2 cellular contexts compared by ENCODE assay signal in the genomic region with DNA sequence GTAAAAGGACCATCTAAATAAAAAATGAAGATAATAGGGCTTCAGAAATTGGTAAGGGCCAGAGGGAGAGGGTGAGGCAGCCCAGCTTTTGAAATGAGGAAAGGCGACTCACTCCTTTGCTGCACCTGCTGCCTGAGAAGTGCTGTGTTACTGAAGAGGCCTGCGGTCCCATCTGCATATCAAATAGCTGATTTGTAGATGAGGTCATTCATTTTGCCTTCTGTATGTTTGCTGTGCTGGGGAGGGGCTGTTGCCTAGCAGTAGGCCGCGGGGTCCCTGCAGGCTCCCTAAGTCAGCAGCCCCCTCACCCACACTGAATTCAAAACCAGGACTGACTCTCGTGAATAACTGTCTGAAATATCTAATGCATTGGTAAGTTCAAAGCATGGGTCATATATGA.
TF ChIP-seq lines count a peak whose summit lies in the region.

No MANE protein-coding gene starts in this region.

TF ChIP-seq in IMR-90, 13 proteins besides CTCF, POLR2A, EP300 and RAD21 (continued from another document):
- TF ChIP-seq, protein P1, sequence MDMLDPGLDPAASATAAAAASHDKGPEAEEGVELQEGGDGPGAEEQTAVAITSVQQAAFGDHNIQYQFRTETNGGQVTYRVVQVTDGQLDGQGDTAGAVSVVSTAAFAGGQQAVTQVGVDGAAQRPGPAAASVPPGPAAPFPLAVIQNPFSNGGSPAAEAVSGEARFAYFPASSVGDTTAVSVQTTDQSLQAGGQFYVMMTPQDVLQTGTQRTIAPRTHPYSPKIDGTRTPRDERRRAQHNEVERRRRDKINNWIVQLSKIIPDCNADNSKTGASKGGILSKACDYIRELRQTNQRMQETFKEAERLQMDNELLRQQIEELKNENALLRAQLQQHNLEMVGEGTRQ (IDR thresholded peaks at IDR 0.05; ENCODE audit: low read depth, low read length), result no peak
- TF ChIP-seq SMC3 (IDR thresholded peaks at IDR 0.05; ENCODE audit: low read depth, low read length) (no peak), FOS (IDR thresholded peaks at IDR 0.05; ENCODE audit: low read depth, low read length) (no peak), BHLHE40 (IDR thresholded peaks at IDR 0.05; ENCODE audit: low read depth, low read length) (no peak), MAZ (IDR thresholded peaks at IDR 0.05; ENCODE audit: borderline replicate concordance, low read depth, low read length) (no peak), NFE2L2 (IDR thresholded peaks at IDR 0.05; ENCODE audit: low read depth, low read length) (no peak), RCOR1 (IDR thresholded peaks at IDR 0.05; ENCODE audit: insufficient replicate concordance, low read length) (no peak), RFX5 (IDR thresholded peaks at IDR 0.05; ENCODE audit: low read depth, low read length) (no peak), MAFK (IDR thresholded peaks at IDR 0.05; ENCODE audit: low read depth, low read length) (no peak), CHD1 (IDR thresholded peaks at IDR 0.05; ENCODE audit: low read depth, low read length) (no peak)
- TF ChIP-seq, protein P2, sequence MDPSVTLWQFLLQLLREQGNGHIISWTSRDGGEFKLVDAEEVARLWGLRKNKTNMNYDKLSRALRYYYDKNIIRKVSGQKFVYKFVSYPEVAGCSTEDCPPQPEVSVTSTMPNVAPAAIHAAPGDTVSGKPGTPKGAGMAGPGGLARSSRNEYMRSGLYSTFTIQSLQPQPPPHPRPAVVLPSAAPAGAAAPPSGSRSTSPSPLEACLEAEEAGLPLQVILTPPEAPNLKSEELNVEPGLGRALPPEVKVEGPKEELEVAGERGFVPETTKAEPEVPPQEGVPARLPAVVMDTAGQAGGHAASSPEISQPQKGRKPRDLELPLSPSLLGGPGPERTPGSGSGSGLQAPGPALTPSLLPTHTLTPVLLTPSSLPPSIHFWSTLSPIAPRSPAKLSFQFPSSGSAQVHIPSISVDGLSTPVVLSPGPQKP (IDR thresholded peaks at IDR 0.05; ENCODE audit: borderline replicate concordance, low read depth, low read length), result no peak

TF ChIP-seq in neural cell, 6 proteins besides CTCF, POLR2A, EP300 and RAD21 (continued from another document):
- TF ChIP-seq, protein P3, sequence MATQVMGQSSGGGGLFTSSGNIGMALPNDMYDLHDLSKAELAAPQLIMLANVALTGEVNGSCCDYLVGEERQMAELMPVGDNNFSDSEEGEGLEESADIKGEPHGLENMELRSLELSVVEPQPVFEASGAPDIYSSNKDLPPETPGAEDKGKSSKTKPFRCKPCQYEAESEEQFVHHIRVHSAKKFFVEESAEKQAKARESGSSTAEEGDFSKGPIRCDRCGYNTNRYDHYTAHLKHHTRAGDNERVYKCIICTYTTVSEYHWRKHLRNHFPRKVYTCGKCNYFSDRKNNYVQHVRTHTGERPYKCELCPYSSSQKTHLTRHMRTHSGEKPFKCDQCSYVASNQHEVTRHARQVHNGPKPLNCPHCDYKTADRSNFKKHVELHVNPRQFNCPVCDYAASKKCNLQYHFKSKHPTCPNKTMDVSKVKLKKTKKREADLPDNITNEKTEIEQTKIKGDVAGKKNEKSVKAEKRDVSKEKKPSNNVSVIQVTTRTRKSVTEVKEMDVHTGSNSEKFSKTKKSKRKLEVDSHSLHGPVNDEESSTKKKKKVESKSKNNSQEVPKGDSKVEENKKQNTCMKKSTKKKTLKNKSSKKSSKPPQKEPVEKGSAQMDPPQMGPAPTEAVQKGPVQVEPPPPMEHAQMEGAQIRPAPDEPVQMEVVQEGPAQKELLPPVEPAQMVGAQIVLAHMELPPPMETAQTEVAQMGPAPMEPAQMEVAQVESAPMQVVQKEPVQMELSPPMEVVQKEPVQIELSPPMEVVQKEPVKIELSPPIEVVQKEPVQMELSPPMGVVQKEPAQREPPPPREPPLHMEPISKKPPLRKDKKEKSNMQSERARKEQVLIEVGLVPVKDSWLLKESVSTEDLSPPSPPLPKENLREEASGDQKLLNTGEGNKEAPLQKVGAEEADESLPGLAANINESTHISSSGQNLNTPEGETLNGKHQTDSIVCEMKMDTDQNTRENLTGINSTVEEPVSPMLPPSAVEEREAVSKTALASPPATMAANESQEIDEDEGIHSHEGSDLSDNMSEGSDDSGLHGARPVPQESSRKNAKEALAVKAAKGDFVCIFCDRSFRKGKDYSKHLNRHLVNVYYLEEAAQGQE (IDR thresholded peaks at IDR 0.05; ENCODE audit: borderline replicate concordance), result no peak
- TF ChIP-seq TAF1 (IDR thresholded peaks at IDR 0.05; ENCODE audit: low read depth), result no peak
- TF ChIP-seq POLR2AphosphoS5 (IDR thresholded peaks at IDR 0.05), result peak; percentile 40
- peak; percentile 8 for TF ChIP-seq SMC3 (conservative IDR thresholded peaks at IDR 0.05; ENCODE audit: poor library complexity)
- TF ChIP-seq MXI1 (conservative IDR thresholded peaks at IDR 0.05; ENCODE audit: poor library complexity, severe bottlenecking), result no peak
